Comparison of ENCODE assay signal across 11 cellular contexts in the genomic region with DNA sequence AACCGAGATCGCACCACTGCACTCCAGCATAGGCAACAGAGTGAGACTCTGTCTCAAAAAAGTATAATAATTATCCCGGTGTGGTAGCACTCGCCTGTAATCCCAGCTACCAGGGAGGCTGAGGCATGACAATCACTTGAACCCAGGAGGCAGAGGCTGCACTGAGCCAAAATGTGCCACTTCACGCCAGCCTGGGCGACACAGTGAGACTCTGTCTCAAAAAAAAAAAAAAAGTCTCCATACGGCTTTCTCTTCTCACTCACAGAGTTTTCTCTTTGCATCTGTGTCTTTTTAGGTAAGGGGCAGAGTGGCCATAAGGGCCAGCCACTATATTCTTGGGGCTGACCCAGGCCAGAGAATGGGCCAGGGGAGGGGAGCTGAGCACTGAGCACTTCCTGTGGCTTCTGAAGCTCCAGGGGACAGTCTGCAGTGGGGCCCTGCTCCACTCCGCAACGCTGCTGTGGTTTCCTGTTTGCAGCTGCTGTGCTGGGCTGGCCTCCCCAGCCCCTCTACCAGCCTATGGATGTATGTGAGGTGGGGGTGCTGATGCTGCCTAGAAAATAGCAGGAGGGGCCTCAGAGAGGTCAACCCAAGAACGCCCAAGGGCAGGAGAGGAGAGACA. TPM values are rescaled to one million over a fixed set of nuclear protein-coding genes. Genes with fewer than 3 reads are reported as not detected.
DNase-seq lines count a peak whose midpoint lies in the region; ATAC-seq and TF ChIP-seq lines count a peak whose summit lies in the region.
"Had no signal": no experiment of that assay in that cellular context is flagged by ENCODE, and none has a peak within 500 bp of the region (broad histone marks: within the 10 kb centered on the region; RNA-seq: fewer than 3 reads in every experiment).

No MANE protein-coding gene starts in this region.

- ATAC-seq in left ventricle myocardium superior (no peak), Right ventricle myocardium superior (ENCODE audit: poor library complexity) (no peak), activated B cell treated with CpG ODN at 0.5 μM for 24 hours (ENCODE audit: low read depth) (peak; percentile 66)

- H3K4me3 Mint-ChIP-seq in activated B cell treated with CpG ODN at 0.5 μM for 24 hours = no peak overlapping the region
- H3K4me3 Mint-ChIP-seq in endodermal cell = no peak overlapping the region

- H3K36me3 Mint-ChIP-seq in activated B cell treated with CpG ODN at 0.5 μM for 24 hours (ENCODE audit: low read depth) (no peaks in the 10 kb centered on the region), endodermal cell (ENCODE audit: low read depth) (no peaks in the 10 kb centered on the region)

- H3K4me1 Mint-ChIP-seq in activated B cell treated with CpG ODN at 0.5 μM for 24 hours (peaks cover 9% of the 10 kb centered on the region), endodermal cell (peaks cover 4% of the 10 kb centered on the region)

- H3K9me3 ChIP-seq in endodermal cell (ENCODE audit: control insufficient read depth, low read length) (no peaks in the 10 kb centered on the region), esophagus squamous epithelium (no peaks in the 10 kb centered on the region), HAP-1 (no peaks in the 10 kb centered on the region)

- WGBS in endodermal cell (ENCODE audit: insufficient coverage in 1 of 2, insufficient read length in 1 of 2), 2 experiments = 95 to 97% methylated on average over 7 to 10 of the region's 10 CpGs
- WGBS in esophagus squamous epithelium, 2 donors = 61 to 70% methylated on average over 6 to 10 of the region's 10 CpGs

- H3K9ac ChIP-seq in endodermal cell (ENCODE audit: extremely low read depth, low read length, poor library complexity, severe bottlenecking) = no peak overlapping the region

- H3K27me3 ChIP-seq in endodermal cell (ENCODE audit: control insufficient read depth, insufficient read depth, low read length, poor library complexity, severe bottlenecking) (no peaks in the 10 kb centered on the region), esophagus squamous epithelium (no peaks in the 10 kb centered on the region), HAP-1 (ENCODE audit: low read depth) (no peaks in the 10 kb centered on the region)

- POLR2A ChIA-PET in activated B cell treated with CpG ODN at 0.5 μM for 24 hours (lab: Charles Lee) = interaction anchor here (0.9 kb wide), 1 partner anchor 24 kb away, joined by 5 read pairs; a partner anchor contains a TSS

- DNase-seq in left ventricle myocardium superior (peak; percentile 35), Right ventricle myocardium superior (no peak), activated B cell treated with CpG ODN at 0.5 μM for 24 hours (no peak), endodermal cell (no peak), esophagus squamous epithelium (lab: John Stamatoyannopoulos, UW) (no peak), cerebellar nuclear complex (lab: John Stamatoyannopoulos, UW) (no peak), NCI-H2227 treated with DMSO at 0.1 percent for 48 hours (lab: John Stamatoyannopoulos, UW) (no peak), HAP-1 (ENCODE audit: low spot score in 2 of 2) (no peak)
- DNase-seq: islet precursor cell, NCI-H69 had no signal

- CTCF ChIA-PET in activated B cell treated with CpG ODN at 0.5 μM for 24 hours (lab: Charles Lee) = no interaction called here

- H3K27ac Mint-ChIP-seq in activated B cell treated with CpG ODN at 0.5 μM for 24 hours = peak overlapping the region; percentile 41
- H3K27ac Mint-ChIP-seq in endodermal cell = peak overlapping the region; percentile 66

- TF ChIP-seq POLR2A in esophagus squamous epithelium (IDR thresholded peaks at IDR 0.05) = no peak

- H3K4me3 ChIP-seq in endodermal cell (ENCODE audit: low read length) (no peak overlapping the region), esophagus squamous epithelium (no peak overlapping the region), HAP-1 (no peak overlapping the region)

- TF ChIP-seq CTCF in activated B cell treated with CpG ODN at 0.5 μM for 24 hours (IDR thresholded peaks at IDR 0.05) = no peak
- TF ChIP-seq CTCF in endodermal cell (conservative IDR thresholded peaks at IDR 0.05) = no peak
- no peak for TF ChIP-seq CTCF in esophagus squamous epithelium (IDR thresholded peaks at IDR 0.05)

- H3K9me3 Mint-ChIP-seq in activated B cell treated with CpG ODN at 0.5 μM for 24 hours (no peaks in the 10 kb centered on the region), endodermal cell (no peaks in the 10 kb centered on the region)

- H3K27me3 Mint-ChIP-seq in activated B cell treated with CpG ODN at 0.5 μM for 24 hours (no peaks in the 10 kb centered on the region), endodermal cell (ENCODE audit: insufficient read depth) (no peaks in the 10 kb centered on the region)

- H3K36me3 ChIP-seq in endodermal cell (ENCODE audit: control insufficient read depth, insufficient read depth, low read length) = no peaks in the 10 kb centered on the region
- no peaks in the 10 kb centered on the region for H3K36me3 ChIP-seq in esophagus squamous epithelium
- H3K36me3 ChIP-seq in HAP-1 (replicated peaks) = no peaks in the 10 kb centered on the region

- H3K27ac ChIP-seq in endodermal cell (ENCODE audit: low read depth, low read length) = no peak overlapping the region
- peak overlapping the region in 1 of 4 donors; percentile 4 for H3K27ac ChIP-seq in esophagus squamous epithelium

- no peaks in the 10 kb centered on the region for H3K4me1 ChIP-seq in endodermal cell (ENCODE audit: control insufficient read depth, insufficient read depth, low read length)
- no peaks in the 10 kb centered on the region for H3K4me1 ChIP-seq in esophagus squamous epithelium
- no peaks in the 10 kb centered on the region for H3K4me1 ChIP-seq in HAP-1

- in situ Hi-C loops in HAP-1 (cut with MboI; ENCODE audit: low sequenced_read_pairs) = no loop called here

- intact Hi-C loops in left ventricle myocardium superior (cut with micrococcal nuclease) = no loop called here
- intact Hi-C loops in Right ventricle myocardium superior (cut with DNase I) = no loop called here
- intact Hi-C loops in activated B cell treated with CpG ODN at 0.5 μM for 24 hours (cut with micrococcal nuclease) = no loop called here
- intact Hi-C loops in esophagus squamous epithelium (cut with DNase I) = no loop called here

RNA-seq across cellular contexts. Expression of a gene that starts 16.2 kb away (rescaled TPM):
- total RNA-seq in left ventricle myocardium superior (0.47 TPM), Right ventricle myocardium superior (0.32 TPM), activated B cell treated with CpG ODN at 0.5 μM for 24 hours (0.59 and 0.67 TPM in 2 replicates), endodermal cell (under 1 TPM; 0.44 to 0.68 TPM), esophagus squamous epithelium (1 to 10 TPM in 1 of 4 donors, under 1 TPM in 2, not detected in 1; 0.11 to 1.9 (median 0.61) TPM)
- 0.18 TPM for polyA plus RNA-seq in endodermal cell (2013, experiment 1 of 2)
- 0.12 TPM for polyA plus RNA-seq in endodermal cell (2013, experiment 2 of 2)
- total RNA-seq: bronchial epithelial cell had no signal

RNA-seq across cellular contexts. Expression of a gene that starts 24.3 kb away (rescaled TPM):
- total RNA-seq in left ventricle myocardium superior (53.4 TPM), Right ventricle myocardium superior (55.9 TPM), activated B cell treated with CpG ODN at 0.5 μM for 24 hours (54.9 and 55.7 TPM in 2 replicates), endodermal cell (10 to 100 TPM; 98.9 to 99.9 TPM), esophagus squamous epithelium (100 to 1,000 TPM; 203 to 373 (median 267) TPM)
- 94.9 TPM for polyA plus RNA-seq in endodermal cell (2013, experiment 1 of 2)
- polyA plus RNA-seq in endodermal cell (2013, experiment 2 of 2) = 93.6 TPM

RNA-seq across cellular contexts. Expression of a gene that starts 56.4 kb away (rescaled TPM):
- 7.6 TPM for total RNA-seq in left ventricle myocardium superior
- total RNA-seq in Right ventricle myocardium superior = 4.7 TPM
- 40.8 and 43.8 TPM in 2 replicates for total RNA-seq in activated B cell treated with CpG ODN at 0.5 μM for 24 hours
- total RNA-seq in endodermal cell = 10 to 100 TPM; 33.4 to 39.0 TPM
- 35.6 TPM for polyA plus RNA-seq in endodermal cell (2013, experiment 1 of 2)
- polyA plus RNA-seq in endodermal cell (2013, experiment 2 of 2) = 33.7 TPM
- total RNA-seq in esophagus squamous epithelium = 10 to 100 TPM in 1 of 4 donors, 1 to 10 TPM in 3; 3.4 to 10.9 (median 7.1) TPM
